Comparison of ENCODE assay signal across 30 cellular contexts in genomic region chr1:14255231-14255630, GRCh38.
"Had no signal": no experiment of that assay in that cellular context is flagged by ENCODE, and none has a peak within 500 bp of the region (broad histone marks: within the 10 kb centered on the region; RNA-seq: fewer than 3 reads in every experiment).

No MANE protein-coding gene starts in this region.

- H3K36me3 ChIP-seq: ascending aorta, breast epithelium, MG63, WERI-Rb-1 had no signal

- H3K27ac ChIP-seq: ascending aorta, body of pancreas, breast epithelium, WERI-Rb-1 had no signal

- DNase-seq: activated CD4-positive, alpha-beta T cell treated with anti-CD3 and anti-CD28 coated beads, Interleukin-2, amount 10 ng/mL, durations not matched to agents 24 days and 14 days; activated CD4-positive, alpha-beta T cell treated with anti-CD3 and anti-CD28 coated beads, Interleukin-2, amount 50 U/mL, for 4 hours; activated CD4-positive, CD25-positive, alpha-beta regulatory T cell; activated CD8-positive, alpha-beta T cell treated with anti-CD3 and anti-CD28 coated beads, Interleukin-2, amount 10 ng/mL, durations not matched to agents 7 days and 5 days; activated gamma-delta T cell; activated naive CD4-positive, alpha-beta T cell treated with Interleukin-2 at 50 U/mL for 16 hours; activated naive CD8-positive, alpha-beta T cell treated with anti-CD3 and anti-CD28 coated beads, Interleukin-2, amount 10 ng/mL, durations not matched to agents 7 days and 5 days; activated T-cell treated with anti-CD3 and anti-CD28 coated beads, Interleukin-2, amount 50 U/mL, for 24 hours; amygdala; body of pancreas; central memory CD4-positive, alpha-beta T cell; Kasumi-1; KBM-7; NCI-H1048; NCI-H1105 treated with DMSO at 0.1 percent for 48 hours; NCI-H1436 treated with DMSO at 0.1 percent for 48 hours; NCI-H1694 treated with DMSO at 0.1 percent for 48 hours; NCI-H2029; NCI-H345; NCI-H510A; NCI-H526; NCI-H748 treated with DMSO at 0.1 percent for 48 hours; NK-92 treated with Interleukin-12 subunit alpha and Interleukin-12 subunit beta, amount 100 ng/mL, for 24 hours; Right ventricle myocardium superior; SW 1271; T1000; WERI-Rb-1 had no signal

- H3K9me3 ChIP-seq: ascending aorta, body of pancreas, breast epithelium, MG63 had no signal

- H3K27me3 ChIP-seq: ascending aorta, body of pancreas, breast epithelium, MG63 had no signal

- H3K4me3 ChIP-seq: ascending aorta, body of pancreas, breast epithelium, MG63 had no signal

- ATAC-seq: activated CD8-positive, alpha-beta T cell treated with anti-CD3 and anti-CD28 coated beads, Interleukin-2, amount 10 ng/mL, durations not matched to agents 7 days and 5 days; body of pancreas had no signal

- H3K4me1 ChIP-seq: ascending aorta, breast epithelium had no signal
